Comparison of ENCODE assay signal across 10 cellular contexts in the genomic region with DNA sequence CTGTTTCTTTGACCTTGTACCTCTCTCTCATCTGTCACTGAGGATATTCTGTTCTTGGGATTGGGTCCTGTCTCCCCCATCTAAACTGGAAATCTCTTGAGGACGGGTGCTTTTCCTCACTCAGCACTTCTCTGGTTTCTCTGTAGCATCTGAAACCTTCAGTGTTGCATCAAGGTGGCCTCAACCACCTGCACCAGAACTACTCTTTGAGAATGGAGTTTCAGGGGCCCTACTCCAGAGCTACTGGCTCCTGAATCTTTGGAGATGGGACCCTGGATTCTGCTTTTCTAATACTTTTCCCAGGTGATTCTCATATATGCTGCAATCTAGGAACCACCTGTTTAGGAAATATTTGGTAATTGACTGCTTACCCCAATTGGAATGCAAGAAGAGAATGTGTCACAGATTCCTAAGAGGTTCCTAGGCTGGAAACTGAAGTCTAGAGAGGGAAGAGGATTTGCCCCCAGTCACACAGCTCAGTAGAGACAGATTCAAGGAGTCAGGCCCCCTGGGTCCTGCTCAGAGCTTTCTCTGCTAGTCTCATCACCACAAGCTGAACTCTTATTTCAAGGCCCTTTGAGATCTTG. TPM values are rescaled to one million over a fixed set of nuclear protein-coding genes. Genes with fewer than 3 reads are reported as not detected.
A peak's percentile ranks its signal among the peaks of the same experiment; 100 is the strongest.
DNase-seq lines count a peak whose midpoint lies in the region; ATAC-seq and TF ChIP-seq lines count a peak whose summit lies in the region.
"Had no signal": no experiment of that assay in that cellular context is flagged by ENCODE, and none has a peak within 500 bp of the region (broad histone marks: within the 10 kb centered on the region; RNA-seq: fewer than 3 reads in every experiment).

No MANE protein-coding gene starts in this region.

- DNase-seq in activated CD4-positive, CD25-positive, alpha-beta regulatory T cell treated with anti-CD3 and anti-CD28 coated beads, Interleukin-2, amount 50 U/mL, for 72 hours = no peak
- no peak for DNase-seq in Jurkat, Clone E6-1 (ENCODE audit: low read depth, low spot score)
- DNase-seq in activated gamma-delta T cell (lab: John Stamatoyannopoulos, UW) (no peak), NCI-H2081 (lab: John Stamatoyannopoulos, UW) (no peak), NCI-H1048 (lab: John Stamatoyannopoulos, UW) (no peak)
- DNase-seq: NCI-H748 treated with DMSO at 0.1 percent for 48 hours had no signal

- H3K36me3 ChIP-seq in neutrophil = peaks cover 90% of the 10 kb centered on the region

- peak; percentile 8 to 9 for ATAC-seq in activated CD4-positive, CD25-positive, alpha-beta regulatory T cell treated with anti-CD3 and anti-CD28 coated beads, Interleukin-2, amount 50 U/mL, for 24 hours
- peak; percentile 10 for ATAC-seq in HG02610 (IDR thresholded peaks at IDR 0.05; ENCODE audit: unreplicated experiment)

- no peaks in the 10 kb centered on the region for H3K27me3 ChIP-seq in neutrophil

- peaks cover 97 to 100% of the 10 kb centered on the region in 2 experiments for H3K4me1 ChIP-seq in neutrophil (ENCODE audit: control insufficient read depth in 1 of 2, insufficient read depth in 1 of 2, low read depth in 1 of 2, low read length in 1 of 2)

- no peaks in the 10 kb centered on the region for H3K9me3 ChIP-seq in neutrophil

- peak overlapping the region; percentile 100 for H3K27ac ChIP-seq in neutrophil

- H3K4me3 ChIP-seq in Jurkat, Clone E6-1 (ENCODE audit: low read length) = peak overlapping the region; percentile 34
- H3K4me3 ChIP-seq in neutrophil (ENCODE audit: low read depth in 1 of 2, low read length in 1 of 2) = peak overlapping the region; percentile 42 to 96
- H3K4me3 ChIP-seq: GM23338 had no signal

- no peak for TF ChIP-seq CTCF in neutrophil (IDR thresholded peaks at IDR 0.05)

RNA-seq across cellular contexts. Expression of a gene that starts 48.8 kb away (rescaled TPM):
- 66.3 TPM for polyA plus RNA-seq in Jurkat, Clone E6-1 (2012; ENCODE audit: insufficient read depth, insufficient read length)

RNA-seq across cellular contexts. Expression of a gene that starts 56.1 kb away (rescaled TPM):
- polyA plus RNA-seq in Jurkat, Clone E6-1 (2012; ENCODE audit: insufficient read depth, insufficient read length) = 69.3 TPM
